ENCODE assay signal across 20 cellular contexts in the genomic region with DNA sequence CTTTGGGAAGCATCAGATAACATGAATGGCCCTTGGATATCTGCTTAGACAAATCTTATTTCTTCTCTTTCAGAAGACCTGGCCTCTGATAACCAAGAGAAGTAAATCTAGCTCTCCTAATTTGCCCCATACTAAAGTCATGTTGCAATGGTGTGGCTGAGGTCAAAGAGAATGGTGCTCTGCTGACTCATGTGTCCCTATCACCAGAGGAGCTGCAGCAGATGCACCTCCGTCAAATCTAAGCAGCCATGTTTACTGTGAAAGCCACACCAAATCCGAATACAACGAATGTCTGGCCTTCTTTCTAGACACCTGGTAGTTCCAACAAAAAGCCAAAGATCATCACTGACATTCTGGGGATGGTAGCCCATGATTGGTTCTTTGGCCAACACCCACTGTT. TPM values are rescaled to one million over a fixed set of nuclear protein-coding genes. Genes with fewer than 3 reads are reported as not detected.
DNase-seq lines count a peak whose midpoint lies in the region; ATAC-seq and TF ChIP-seq lines count a peak whose summit lies in the region.
"Had no signal": no experiment of that assay in that cellular context is flagged by ENCODE, and none has a peak within 500 bp of the region (broad histone marks: within the 10 kb centered on the region; RNA-seq: fewer than 3 reads in every experiment).

No MANE protein-coding gene starts in this region.

- no peak overlapping the region for H3K4me3 ChIP-seq in right cardiac atrium (ENCODE audit: low read length)
- H3K4me3 ChIP-seq in vagina, result no peak overlapping the region
- H3K4me3 ChIP-seq in BE2C (ENCODE audit: low read depth, low read length), result no peak overlapping the region
- no peak overlapping the region for H3K4me3 ChIP-seq in adrenal gland
- H3K4me3 ChIP-seq: stomach had no signal

- TF ChIP-seq POLR2A in vagina (IDR thresholded peaks at IDR 0.05) (no peak), adrenal gland (IDR thresholded peaks at IDR 0.05) (no peak)

- peaks cover 11% of the 10 kb centered on the region for H3K36me3 Mint-ChIP-seq in T-helper 17 cell (ENCODE audit: low read depth)

- 86% methylated on average over 3 of the region's 3 CpGs for WGBS in right cardiac atrium
- WGBS in adrenal gland, 4 donors, result 74 to 90% (median 82%) methylated on average over 2 to 3 of the region's 3 CpGs

- ATAC-seq in right cardiac atrium (no peak), T-helper 17 cell (no peak), GM21737 (IDR thresholded peaks at IDR 0.05; ENCODE audit: unreplicated experiment) (no peak)
- ATAC-seq: HCT116 had no signal

- peak overlapping the region; percentile 61 for H3K27ac ChIP-seq in right cardiac atrium (ENCODE audit: low read length)
- H3K27ac ChIP-seq in vagina, result peak overlapping the region; percentile 75
- no peak overlapping the region for H3K27ac ChIP-seq in adrenal gland
- H3K27ac ChIP-seq: stomach had no signal

- H3K36me3 ChIP-seq in vagina (no peaks in the 10 kb centered on the region), BE2C (no peaks in the 10 kb centered on the region), adrenal gland (replicated peaks in 1 of 2) (no peaks in the 10 kb centered on the region)
- H3K36me3 ChIP-seq: stomach had no signal

- no peaks in the 10 kb centered on the region for H3K27me3 ChIP-seq in right cardiac atrium (ENCODE audit: control insufficient read depth, insufficient read depth)
- H3K27me3 ChIP-seq in vagina, result no peaks in the 10 kb centered on the region
- no peaks in the 10 kb centered on the region for H3K27me3 ChIP-seq in BE2C
- H3K27me3 ChIP-seq in adrenal gland, result no peaks in the 10 kb centered on the region
- H3K27me3 ChIP-seq: stomach had no signal

- H3K9me3 ChIP-seq in right cardiac atrium (ENCODE audit: control insufficient read depth, low read length) (no peaks in the 10 kb centered on the region), T-helper 17 cell (ENCODE audit: control insufficient read depth, low read length, poor library complexity, severe bottlenecking) (no peaks in the 10 kb centered on the region), vagina (no peaks in the 10 kb centered on the region), BE2C (no peaks in the 10 kb centered on the region), adrenal gland (replicated peaks in 1 of 3) (no peaks in the 10 kb centered on the region)
- H3K9me3 ChIP-seq: stomach had no signal

- peaks cover 8% of the 10 kb centered on the region for H3K4me1 ChIP-seq in right cardiac atrium (ENCODE audit: control insufficient read depth, insufficient read depth, low read length)
- H3K4me1 ChIP-seq in vagina, result peaks cover 9% of the 10 kb centered on the region
- H3K4me1 ChIP-seq in BE2C, result no peaks in the 10 kb centered on the region
- H3K4me1 ChIP-seq in adrenal gland (replicated peaks in 1 of 2), result no peaks in the 10 kb centered on the region

- peaks cover 58% of the 10 kb centered on the region for H3K4me1 Mint-ChIP-seq in T-helper 17 cell

- no peak overlapping the region for H3K4me3 Mint-ChIP-seq in T-helper 17 cell
- H3K4me3 Mint-ChIP-seq: nephron progenitor cell had no signal

- H3K27ac Mint-ChIP-seq in T-helper 17 cell, result peak overlapping the region; percentile 81
- H3K27ac Mint-ChIP-seq: nephron progenitor cell had no signal

- H3K27me3 Mint-ChIP-seq in T-helper 17 cell, result no peaks in the 10 kb centered on the region

- no peak for TF ChIP-seq CTCF in vagina (IDR thresholded peaks at IDR 0.05)
- no peak for TF ChIP-seq CTCF in BE2C (IDR thresholded peaks at IDR 0.05; ENCODE audit: low read depth, low read length)
- TF ChIP-seq CTCF in adrenal gland (IDR thresholded peaks at IDR 0.05), result no peak

- intact Hi-C loops in right cardiac atrium (cut with DNase I) (no loop called here), cardiac septum (cut with DNase I) (no loop called here), vagina (cut with DNase I) (no loop called here), adrenal gland (cut with DNase I) (no loop called here)

- no peak for DNase-seq in right cardiac atrium
- DNase-seq in cardiac septum (ENCODE audit: low spot score), result no peak
- DNase-seq in T-helper 17 cell, result no peak
- DNase-seq in islet precursor cell, result peak; percentile 36
- no peak for DNase-seq in vagina (ENCODE audit: extremely low spot score in 2 of 2)
- no peak for DNase-seq in BE2C
- no peak for DNase-seq in adrenal gland
- DNase-seq: activated CD4-positive, alpha-beta T cell treated with anti-CD3 and anti-CD28 coated beads, Interleukin-2, amount 50 U/mL, for 48 hours; AML-193; DMS 273 treated with DMSO at 0.1 percent for 48 hours; NCI-H2029; NCI-H510A treated with DMSO at 0.1 percent for 48 hours; nephron progenitor cell; stimulated activated CD4-positive, alpha-beta T cell treated with anti-CD3 and anti-CD28 coated beads, Interleukin-15, amount 100 ng/mL, for 24 hours; stomach had no signal

RNA-seq across cellular contexts. Expression of a gene that starts 23.2 kb away (rescaled TPM):
- total RNA-seq in right cardiac atrium (100 to 1,000 TPM; 123 to 209 (median 152) TPM), cardiac septum (105 TPM), T-helper 17 cell (10 to 100 TPM; 30.2 to 37.8 TPM), vagina (27.7 TPM), adrenal gland (1 to 10 TPM in 4 of 8 donors, under 1 TPM in 4; 0.06 to 4.0 (median 1.0) TPM)
- polyA plus RNA-seq in right cardiac atrium (114 TPM), adrenal gland (1 to 10 TPM; 3.8 to 5.9 (median 4.4) TPM)
- 2.9 TPM for polyA plus RNA-seq in BE2C (2012; ENCODE audit: insufficient read depth, insufficient read length, low read depth)
- total RNA-seq: glomerular endothelial cell, lung microvascular endothelial cell had no signal
- polyA plus RNA-seq: endothelial cell of umbilical vein had no signal

Comparison
In these comparisons a context has a peak if more than half of its experiments do, and no peak if none do; other contexts are left out.
1. H3K27ac ChIP-seq: peak in right cardiac atrium (single experiment) and vagina (single experiment); none in adrenal gland (0 of 5).